7 cellular contexts compared by ENCODE assay signal in the genomic region with DNA sequence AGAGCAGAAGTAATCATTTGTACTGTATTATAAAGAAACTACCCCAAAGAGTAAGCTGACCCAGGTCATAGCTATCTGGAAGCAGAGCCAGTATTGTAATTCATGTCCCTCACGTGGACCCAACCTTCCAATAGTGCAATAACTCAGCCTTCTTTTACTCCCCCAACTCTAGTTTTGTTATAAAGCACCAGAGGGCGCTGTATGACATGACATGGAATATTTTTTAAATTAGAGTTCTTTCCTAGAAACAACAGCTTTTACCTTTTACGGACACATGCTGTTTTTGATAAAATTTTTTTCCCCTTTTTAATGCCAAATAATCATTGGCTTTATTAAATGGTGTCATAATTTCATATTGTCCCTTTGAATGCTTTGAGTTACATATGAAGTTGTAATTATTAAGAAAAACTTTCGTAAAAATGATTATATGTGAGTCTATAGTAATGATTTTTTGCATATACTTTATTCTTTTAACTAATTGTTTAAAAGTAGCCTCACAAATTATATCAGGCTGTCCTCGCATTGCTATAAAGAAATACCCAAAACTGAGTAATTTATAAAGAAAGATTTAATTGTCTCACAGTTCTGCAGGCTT.
A peak's percentile ranks its signal among the peaks of the same experiment; 100 is the strongest.
DNase-seq lines count a peak whose midpoint lies in the region; ATAC-seq and TF ChIP-seq lines count a peak whose summit lies in the region.

No MANE protein-coding gene starts in this region.

- intact Hi-C loops in posterior vena cava (cut with DNase I), result loop anchor here (10.0 kb wide), 1 partner anchor 113 kb away; no protein-coding TSS in a partner anchor

- no peak overlapping the region for H3K9ac ChIP-seq in Karpas-422 (ENCODE audit: low read length)

- H3K9me3 Mint-ChIP-seq in nephron, result peaks cover 6% of the 10 kb centered on the region

- H3K36me3 ChIP-seq in Karpas-422 (ENCODE audit: insufficient read depth, low read length), result peaks cover 32% of the 10 kb centered on the region; the same call in 1 of the 2 replicates

- CTCF ChIA-PET in RWPE1 (lab: Yijun Ruan, JAX), result interaction anchor here (0.6 to 2.4 kb wide), 9 partner anchors 14 to 950 kb away, joined by 3 to 15 read pairs (median 3); no protein-coding TSS in a partner anchor

- no peak overlapping the region for H3K4me3 ChIP-seq in Karpas-422 (ENCODE audit: low read length)

- no peak overlapping the region for H3K4me3 Mint-ChIP-seq in nephron

- H3K4me2 ChIP-seq in Karpas-422 (ENCODE audit: low read depth, low read length, poor library complexity, severe bottlenecking), result no peak overlapping the region

- no peaks in the 10 kb centered on the region for H3K9me3 ChIP-seq in Karpas-422 (ENCODE audit: low read length)

- no peaks in the 10 kb centered on the region for H3K27me3 Mint-ChIP-seq in nephron (ENCODE audit: low read depth)

- peak; percentile 69 for ATAC-seq in esophagus mucosa
- ATAC-seq in GM19463 (IDR thresholded peaks at IDR 0.05; ENCODE audit: unreplicated experiment), result no peak

- in situ Hi-C loops in G401 (cut with HindIII; ENCODE audit: low sequenced_read_pairs), result no loop called here

- no peaks in the 10 kb centered on the region for H3K27me3 ChIP-seq in Karpas-422 (ENCODE audit: low read length)

- H2AFZ ChIP-seq in Karpas-422 (ENCODE audit: low read length), result no peak overlapping the region

- peaks cover 10% of the 10 kb centered on the region for H3K79me2 ChIP-seq in Karpas-422 (ENCODE audit: low read length)

- DNase-seq in G401 (ENCODE audit: low spot score) (peak; percentile 77), Karpas-422 (peak; percentile 76), RWPE1 (ENCODE audit: low spot score) (peak; percentile 57), posterior vena cava (ENCODE audit: low spot score) (no peak)

- peak; percentile 70 for TF ChIP-seq CTCF in RWPE1 (conservative IDR thresholded peaks at IDR 0.05; ENCODE audit: low read depth)
- peak; percentile 46 to 60 (median 50) for TF ChIP-seq CTCF in nephron (IDR thresholded peaks at IDR 0.05; ENCODE audit: unreplicated experiment in 3 of 3)

- POLR2A ChIA-PET in RWPE1 (lab: Yijun Ruan, JAX; ENCODE audit: low non-redundant PET), result no interaction called here

- H3K4me1 Mint-ChIP-seq in nephron, result no peaks in the 10 kb centered on the region

- peaks cover 85% of the 10 kb centered on the region for H3K36me3 Mint-ChIP-seq in nephron (ENCODE audit: low read depth)

- H4K20me1 ChIP-seq in Karpas-422 (ENCODE audit: insufficient read depth, low read depth, low read length), result no peaks in the 10 kb centered on the region

- no peaks in the 10 kb centered on the region for H3K9me2 ChIP-seq in Karpas-422 (replicated peaks; ENCODE audit: insufficient read depth, low read length)

- H3K4me1 ChIP-seq in Karpas-422 (ENCODE audit: low read length), result peaks cover 2% of the 10 kb centered on the region

- H3K27ac ChIP-seq in Karpas-422 (ENCODE audit: low read length) (no peak overlapping the region), RWPE1 (no peak overlapping the region)

- H3K27ac Mint-ChIP-seq in nephron, result no peak overlapping the region
